In the genomic region with DNA sequence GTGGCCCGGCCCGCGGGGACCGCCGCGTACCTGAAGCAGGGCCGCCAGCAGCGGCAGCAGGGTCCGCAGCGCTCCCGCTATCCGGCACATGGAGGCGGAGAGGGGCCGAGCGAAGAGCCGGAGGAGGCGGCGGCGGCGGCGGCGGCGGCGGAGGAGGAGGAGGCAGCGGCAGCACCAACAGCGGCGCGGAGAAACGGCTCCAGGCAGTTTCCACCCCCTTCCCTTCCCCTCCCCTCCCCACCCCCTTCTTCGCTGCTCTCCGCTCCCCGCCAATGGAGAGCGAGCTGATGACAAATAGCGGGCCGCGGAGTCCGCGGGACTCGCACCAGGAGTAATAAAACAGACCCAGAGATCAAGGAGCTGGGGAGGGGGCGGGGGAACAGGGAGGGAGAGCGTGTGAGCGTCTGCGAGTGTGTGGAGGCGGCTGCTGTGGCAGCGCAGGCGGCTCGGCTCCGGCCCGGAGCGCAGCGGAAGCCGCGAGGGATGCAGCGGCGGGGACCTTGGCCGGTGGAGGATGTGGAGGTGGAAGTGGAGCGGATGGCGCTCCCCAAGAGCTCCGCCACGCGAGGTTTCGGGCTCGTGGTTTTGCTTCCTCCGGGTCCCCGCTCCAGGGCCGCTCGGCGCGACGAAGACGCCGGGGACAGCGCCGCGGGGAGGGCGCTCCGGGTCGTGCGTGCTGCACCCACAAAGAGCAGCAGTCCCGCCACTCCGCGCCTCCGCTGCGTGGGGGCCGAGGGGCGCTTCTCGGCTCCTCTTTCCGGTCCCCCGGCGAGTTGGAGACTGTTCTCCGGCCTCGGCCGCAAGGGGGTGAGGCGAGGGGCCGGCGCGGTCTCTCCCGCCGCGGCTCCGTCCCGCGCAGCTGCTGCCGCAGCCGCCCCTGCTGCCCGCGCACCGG, we compare ENCODE assay signal across 8 cellular contexts. TPM values are rescaled to one million over a fixed set of nuclear protein-coding genes. Genes with fewer than 3 reads are reported as not detected.
DNase-seq lines count a peak whose midpoint lies in the region; ATAC-seq and TF ChIP-seq lines count a peak whose summit lies in the region.

Gene CDH2 (minus strand): TSS at position 198 of the 895 bp plus-strand sequence. CDS start 108 bp downstream, at position 90.

- H3K27ac ChIP-seq in left lung, result no peak within 1 kb of the TSS

- DNase-seq in GM06990 (ENCODE audit: extremely low read depth, insufficient read length) (no peak), KBM-7 (peak; percentile 10), SK-N-DZ (ENCODE audit: low spot score) (peak; percentile 94), dermis blood vessel endothelial cell (peak; percentile 87), left lung (peak; percentile 46 to 79)
- DNase-seq in stimulated activated naive CD8-positive, alpha-beta T cell treated with anti-CD3 and anti-CD28 coated beads, Interleukin-15, amount 100 ng/mL, for 72 hours, result peak in 1 of 2 donors; percentile 21
- no peak for DNase-seq in activated effector memory CD4-positive, alpha-beta T cell treated with Interleukin-2 at 50 U/mL for 16 hours

- peak within 1 kb of the TSS; percentile 77 to 82 for H3K4me3 Mint-ChIP-seq in stimulated activated naive CD8-positive, alpha-beta T cell treated with anti-CD3 and anti-CD28 coated beads, Interleukin-15, amount 100 ng/mL, for 72 hours

- peaks cover 49% of the 10 kb centered on the region for H3K27me3 Mint-ChIP-seq in stimulated activated naive CD8-positive, alpha-beta T cell treated with anti-CD3 and anti-CD28 coated beads, Interleukin-15, amount 100 ng/mL, for 72 hours

- no peaks in the 10 kb centered on the region for H3K27me3 ChIP-seq in GM06990 (replicated peaks; ENCODE audit: control insufficient read depth, insufficient read depth, low read length)
- peaks cover 47 to 79% of the 10 kb centered on the region in 2 donors for H3K27me3 ChIP-seq in left lung

- in situ Hi-C loops in KBM-7 (cut with MboI; ENCODE audit: low pct_unique_long_range_greater_than_20kb, low sequenced_read_pairs), result no loop called here

- ATAC-seq in left lung (peak; percentile 70), GM21737 (IDR thresholded peaks at IDR 0.05; ENCODE audit: unreplicated experiment) (no peak)
- ATAC-seq in stimulated activated naive CD8-positive, alpha-beta T cell treated with anti-CD3 and anti-CD28 coated beads, Interleukin-15, amount 100 ng/mL, for 72 hours, result peak; percentile 74

- H3K4me3 ChIP-seq in GM06990 (replicated peaks; ENCODE audit: low read depth, low read length) (peak within 1 kb of the TSS; percentile 59), left lung (peak within 1 kb of the TSS; percentile 41 to 45)

- H3K4me1 Mint-ChIP-seq in stimulated activated naive CD8-positive, alpha-beta T cell treated with anti-CD3 and anti-CD28 coated beads, Interleukin-15, amount 100 ng/mL, for 72 hours, result peaks cover 25% of the 10 kb centered on the region

- H3K4me1 ChIP-seq in left lung, result peaks cover 6 to 16% of the 10 kb centered on the region in 2 donors

- TF ChIP-seq CTCF in GM06990 (IDR thresholded peaks at IDR 0.05; ENCODE audit: insufficient read depth, low read length, poor library complexity, severe bottlenecking) (no peak), left lung (IDR thresholded peaks at IDR 0.05) (no peak)

- no peaks in the 10 kb centered on the region for H3K9me3 ChIP-seq in left lung

- no peak within 1 kb of the TSS for H3K27ac Mint-ChIP-seq in stimulated activated naive CD8-positive, alpha-beta T cell treated with anti-CD3 and anti-CD28 coated beads, Interleukin-15, amount 100 ng/mL, for 72 hours

- H3K36me3 ChIP-seq in GM06990 (ENCODE audit: control insufficient read depth, insufficient read depth, low read length) (no peaks in the 10 kb centered on the region), left lung (no peaks in the 10 kb centered on the region)

- H3K9me3 Mint-ChIP-seq in stimulated activated naive CD8-positive, alpha-beta T cell treated with anti-CD3 and anti-CD28 coated beads, Interleukin-15, amount 100 ng/mL, for 72 hours, result peaks cover 0 to 6% of the 10 kb centered on the region in 2 donors

- intact Hi-C loops in left lung (cut with DNase I), result no loop called here

RNA-seq across cellular contexts. Expression of gene CDH2, which starts in this region (rescaled TPM):
- 107 and 112 TPM in 2 replicates for polyA plus RNA-seq in SK-N-DZ (2014; cell fraction: cytosol; rRNA removed)
- 51.1 and 52.0 TPM in 2 replicates for polyA plus RNA-seq in SK-N-DZ (2014; cell fraction: nucleus; rRNA removed)
- total RNA-seq in dermis blood vessel endothelial cell (1.8 and 1.9 TPM in 2 replicates), left lung (10 to 100 TPM in 1 of 2 donors, 1 to 10 TPM in 1; 1.6 to 15.0 TPM)

Comparison
In these comparisons a context has a peak if more than half of its experiments do, and no peak if none do; other contexts are left out.
1. DNase-seq: peak in KBM-7 (single experiment), SK-N-DZ (single experiment), dermis blood vessel endothelial cell (single experiment) and left lung (2 of 2); none in GM06990 (single experiment) and activated effector memory CD4-positive, alpha-beta T cell treated with Interleukin-2 at 50 U/mL for 16 hours (single experiment).